Comparison of ENCODE assay signal across 11 cellular contexts in the genomic region with DNA sequence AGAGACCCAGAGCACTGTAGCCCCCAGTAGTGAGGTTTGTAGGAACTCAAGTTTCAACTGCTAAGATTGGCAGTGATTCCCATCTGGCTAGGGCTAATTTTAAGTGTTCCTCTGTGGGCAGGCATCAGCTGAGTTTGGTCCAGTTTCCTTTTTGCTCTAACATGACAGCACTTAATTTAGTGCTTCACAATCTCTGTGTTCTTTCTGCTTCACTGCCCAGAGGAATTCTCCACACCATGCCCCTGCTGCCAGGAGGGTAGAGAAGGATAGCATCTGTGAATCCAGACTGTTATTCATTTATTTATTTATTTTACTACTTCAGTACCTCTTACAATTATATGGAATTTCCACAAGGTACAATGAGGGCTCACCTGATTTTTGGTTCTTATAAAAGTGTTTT.
"Had no signal": no experiment of that assay in that cellular context is flagged by ENCODE, and none has a peak within 500 bp of the region (broad histone marks: within the 10 kb centered on the region; RNA-seq: fewer than 3 reads in every experiment).

No MANE protein-coding gene starts in this region.

- H3K27me3 ChIP-seq: brain microvascular endothelial cell, foreskin keratinocyte, right atrium auricular region had no signal

- H3K9ac ChIP-seq: parathyroid adenoma had no signal

- H3K36me3 ChIP-seq: brain microvascular endothelial cell, right atrium auricular region had no signal

- ATAC-seq: foreskin keratinocyte, left ventricle myocardium superior had no signal

- H3K4me1 ChIP-seq: foreskin keratinocyte, parathyroid adenoma, right atrium auricular region had no signal

- H3K27ac ChIP-seq: brain microvascular endothelial cell, foreskin keratinocyte, parathyroid adenoma, right atrium auricular region, skin epidermis had no signal

- H3K79me2 ChIP-seq: parathyroid adenoma had no signal

- DNase-seq: activated CD4-positive, alpha-beta T cell treated with anti-CD3 and anti-CD28 coated beads, Interleukin-2, amount 10 ng/mL, durations not matched to agents 7 days and 5 days; activated CD4-positive, CD25-positive, alpha-beta regulatory T cell; activated naive CD4-positive, alpha-beta T cell treated with anti-CD3 and anti-CD28 coated beads, Interleukin-2, amount 10 ng/mL, durations not matched to agents 7 days and 5 days; activated T-cell treated with anti-CD3 and anti-CD28 coated beads for 4 hours; brain microvascular endothelial cell; foreskin keratinocyte; head of caudate nucleus; left ventricle myocardium superior had no signal

- H3K4me3 ChIP-seq: right atrium auricular region, skin epidermis had no signal

- H3K9me3 ChIP-seq: right atrium auricular region had no signal
